In the genomic region with DNA sequence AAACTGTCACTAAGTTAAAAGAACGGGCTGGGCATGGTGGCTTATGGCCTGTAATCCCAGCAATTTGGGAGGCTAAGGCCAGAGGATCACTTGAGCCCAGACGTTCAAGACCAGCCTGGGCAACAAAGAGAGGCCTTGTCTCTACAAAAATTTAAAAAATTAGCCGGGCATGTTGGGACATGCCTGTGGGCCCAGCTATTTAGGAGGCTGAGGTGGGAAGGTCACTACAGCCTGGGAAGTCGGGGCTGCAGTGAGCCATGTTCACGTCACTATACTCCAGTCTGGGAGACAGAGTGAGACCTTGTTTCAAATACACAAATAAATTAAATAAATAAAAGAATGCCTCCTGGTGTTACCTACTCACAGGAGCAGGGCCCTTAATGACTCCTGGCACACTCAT, we compare ENCODE assay signal across 9 cellular contexts.
DNase-seq lines count a peak whose midpoint lies in the region; ATAC-seq and TF ChIP-seq lines count a peak whose summit lies in the region.
"Had no signal": no experiment of that assay in that cellular context is flagged by ENCODE, and none has a peak within 500 bp of the region (broad histone marks: within the 10 kb centered on the region; RNA-seq: fewer than 3 reads in every experiment).

No MANE protein-coding gene starts in this region.

- no peaks in the 10 kb centered on the region for H3K9me2 ChIP-seq in SK-N-SH

- TF ChIP-seq POLR2A in transverse colon (IDR thresholded peaks at IDR 0.05): no peak

- H3K4me3 ChIP-seq in SK-N-SH (ENCODE audit: low read depth in 2 of 2, low read length in 1 of 2) (no peak overlapping the region), coronary artery (no peak overlapping the region), muscle layer of colon (ENCODE audit: low read depth in 1 of 2, low read length in 2 of 2) (no peak overlapping the region), transverse colon (no peak overlapping the region)

- TF ChIP-seq RAD21 in SK-N-SH (IDR thresholded peaks at IDR 0.05; ENCODE audit: low read length): no peak

- no peaks in the 10 kb centered on the region for H3K27me3 ChIP-seq in SK-N-SH (ENCODE audit: insufficient read depth)
- H3K27me3 ChIP-seq in muscle layer of colon (ENCODE audit: control insufficient read depth in 1 of 2, insufficient read depth in 2 of 2, low read length in 2 of 2): no peaks in the 10 kb centered on the region
- no peaks in the 10 kb centered on the region for H3K27me3 ChIP-seq in transverse colon

- TF ChIP-seq CTCF in SK-N-SH (IDR thresholded peaks at IDR 0.05): no peak
- TF ChIP-seq CTCF in coronary artery (IDR thresholded peaks at IDR 0.05): no peak
- no peak for TF ChIP-seq CTCF in transverse colon (IDR thresholded peaks at IDR 0.05)
- TF ChIP-seq CTCF in GM10248 (IDR thresholded peaks at IDR 0.05; ENCODE audit: control extremely low read depth, extremely low read depth, low read depth, missing control alignments): no peak

- no peak for DNase-seq in SK-N-SH
- DNase-seq in coronary artery (ENCODE audit: low spot score): no peak
- no peak for DNase-seq in transverse colon
- no peak for DNase-seq in SHP77 treated with DMSO at 0.1 percent for 48 hours (lab: John Stamatoyannopoulos, UW)
- no peak for DNase-seq in GM10248 (ENCODE audit: extremely low spot score)
- no peak for DNase-seq in SIG-M5 (lab: John Stamatoyannopoulos, UW)
- DNase-seq: stimulated activated CD4-positive, alpha-beta T cell treated with anti-CD3 and anti-CD28 coated beads, Interleukin-2, amount 100 ng/mL, for 48 hours had no signal

- TF ChIP-seq EP300 in SK-N-SH (IDR thresholded peaks at IDR 0.05; ENCODE audit: borderline replicate concordance in 1 of 2, low read depth in 1 of 2, low read length in 1 of 2) (no peak), transverse colon (IDR thresholded peaks at IDR 0.05; ENCODE audit: low read depth) (no peak)

- peak overlapping the region; percentile 77; the same call in 1 of the 2 replicates for H3K4me2 ChIP-seq in SK-N-SH

- H3F3A ChIP-seq in SK-N-SH (replicated peaks; ENCODE audit: insufficient read depth): peaks cover 58% of the 10 kb centered on the region

- H3K27ac ChIP-seq in SK-N-SH (ENCODE audit: low read depth in 2 of 2, low read length in 1 of 2) (peak overlapping the region; percentile 88 to 97), coronary artery (peak overlapping the region; percentile 79 to 91), muscle layer of colon (ENCODE audit: low read depth, low read length) (peak overlapping the region; percentile 90), transverse colon (peak overlapping the region; percentile 81 to 89 (median 82))

- POLR2A ChIA-PET in SK-N-SH (lab: Yijun Ruan, JAX): no interaction called here
- POLR2A ChIA-PET in GM10248 (lab: Yijun Ruan, JAX): no interaction called here

- H3K36me3 ChIP-seq in SK-N-SH (replicated peaks in 1 of 2; ENCODE audit: control insufficient read depth in 1 of 2, insufficient read depth in 2 of 2, low read length in 1 of 2) (peaks cover 0 to 11% of the 10 kb centered on the region in 2 experiments), muscle layer of colon (ENCODE audit: insufficient read depth, low read length) (no peaks in the 10 kb centered on the region), transverse colon (no peaks in the 10 kb centered on the region)

- no peaks in the 10 kb centered on the region for H3K9me3 ChIP-seq in SK-N-SH
- H3K9me3 ChIP-seq in muscle layer of colon (ENCODE audit: low read length): no peaks in the 10 kb centered on the region
- H3K9me3 ChIP-seq in transverse colon: no peaks in the 10 kb centered on the region

- WGBS in SK-N-SH (ENCODE audit: low lambda C conversion rate): 78% methylated on average over 5 of the region's 5 CpGs
- 44 to 59% methylated on average over 3 to 5 of the region's 5 CpGs for WGBS in transverse colon (ENCODE audit: low coverage in 1 of 2), 2 donors

- intact Hi-C loops in transverse colon (cut with DNase I; ENCODE audit: low total_unique reads): loop anchor here (5.0 kb wide), 1 partner anchor 72 kb away; no protein-coding TSS in a partner anchor

- peaks cover 87% of the 10 kb centered on the region for H3K79me2 ChIP-seq in SK-N-SH (ENCODE audit: insufficient read depth)

- ATAC-seq in SK-N-SH treated with all-trans-retinoic acid at 6 μM for 48 hours: no peak

- H3K4me1 ChIP-seq in SK-N-SH (ENCODE audit: control insufficient read depth in 1 of 2, insufficient read depth in 2 of 2, low read depth in 1 of 2, low read length in 1 of 2): peaks cover 13 to 44% of the 10 kb centered on the region in 2 experiments
- H3K4me1 ChIP-seq in muscle layer of colon (ENCODE audit: insufficient read depth, low read length): peaks cover 54% of the 10 kb centered on the region
- peaks cover 18 to 48% (median 36%) of the 10 kb centered on the region in 4 donors for H3K4me1 ChIP-seq in transverse colon

- H2AFZ ChIP-seq in SK-N-SH (ENCODE audit: low read depth): no peak overlapping the region

- no peaks in the 10 kb centered on the region for H4K20me1 ChIP-seq in SK-N-SH (ENCODE audit: insufficient read depth)

- in situ Hi-C loops in transverse colon (cut with MboI; ENCODE audit: low pct_ligation_motif_present in 1 of 4, low pct_unique_long_range_greater_than_20kb in 1 of 4, low sequenced_read_pairs in 3 of 4): no loop called here

- CTCF ChIA-PET in SK-N-SH (lab: Yijun Ruan, JAX): no interaction called here
- CTCF ChIA-PET in GM10248 (lab: Yijun Ruan, JAX): no interaction called here

- H3K9ac ChIP-seq in SK-N-SH: peak overlapping the region; percentile 63; the same call in 1 of the 2 replicates
- no peak overlapping the region for H3K9ac ChIP-seq in muscle layer of colon (ENCODE audit: low read length)

TF ChIP-seq in SK-N-SH, 30 proteins besides CTCF, POLR2A, EP300 and RAD21 (continues in another document):
- no peak for TF ChIP-seq FOXM1 (IDR thresholded peaks at IDR 0.05; ENCODE audit: low read depth)
- TF ChIP-seq ZBTB33 (IDR thresholded peaks at IDR 0.05; ENCODE audit: borderline replicate concordance, low read depth): no peak
- no peak for TF ChIP-seq NFIC (IDR thresholded peaks at IDR 0.05; ENCODE audit: borderline replicate concordance)
- TF ChIP-seq TEAD4 (IDR thresholded peaks at IDR 0.05; ENCODE audit: borderline replicate concordance, insufficient read depth): no peak
- no peak for TF ChIP-seq TCF12 (IDR thresholded peaks at IDR 0.05)
- TF ChIP-seq ELF1 (IDR thresholded peaks at IDR 0.05): no peak
- no peak for TF ChIP-seq CHD2 (IDR thresholded peaks at IDR 0.05; ENCODE audit: low read length, partially characterized antibody)
- no peak for TF ChIP-seq MXI1 (IDR thresholded peaks at IDR 0.05; ENCODE audit: low read depth, low read length)
- TF ChIP-seq JUND (IDR thresholded peaks at IDR 0.05): no peak
- no peak for TF ChIP-seq EZH2phosphoT487 (IDR thresholded peaks at IDR 0.05; ENCODE audit: borderline replicate concordance, low read depth)
- no peak for TF ChIP-seq SIN3A (IDR thresholded peaks at IDR 0.05; ENCODE audit: borderline replicate concordance, low read depth, low read length)
- no peak for TF ChIP-seq NRF1 (IDR thresholded peaks at IDR 0.05; ENCODE audit: low read depth, low read length)
- TF ChIP-seq RFX5 (IDR thresholded peaks at IDR 0.05; ENCODE audit: low read length): no peak

TF ChIP-seq in SK-N-SH treated with all-trans-retinoic acid at 6 μM for 48 hours, 23 proteins besides CTCF, POLR2A, EP300 and RAD21 (continues in another document):
- TF ChIP-seq BACH2 (CRISPR knock-in tag; IDR thresholded peaks at IDR 0.05; ENCODE audit: borderline replicate concordance): no peak
- TF ChIP-seq, protein P1, sequence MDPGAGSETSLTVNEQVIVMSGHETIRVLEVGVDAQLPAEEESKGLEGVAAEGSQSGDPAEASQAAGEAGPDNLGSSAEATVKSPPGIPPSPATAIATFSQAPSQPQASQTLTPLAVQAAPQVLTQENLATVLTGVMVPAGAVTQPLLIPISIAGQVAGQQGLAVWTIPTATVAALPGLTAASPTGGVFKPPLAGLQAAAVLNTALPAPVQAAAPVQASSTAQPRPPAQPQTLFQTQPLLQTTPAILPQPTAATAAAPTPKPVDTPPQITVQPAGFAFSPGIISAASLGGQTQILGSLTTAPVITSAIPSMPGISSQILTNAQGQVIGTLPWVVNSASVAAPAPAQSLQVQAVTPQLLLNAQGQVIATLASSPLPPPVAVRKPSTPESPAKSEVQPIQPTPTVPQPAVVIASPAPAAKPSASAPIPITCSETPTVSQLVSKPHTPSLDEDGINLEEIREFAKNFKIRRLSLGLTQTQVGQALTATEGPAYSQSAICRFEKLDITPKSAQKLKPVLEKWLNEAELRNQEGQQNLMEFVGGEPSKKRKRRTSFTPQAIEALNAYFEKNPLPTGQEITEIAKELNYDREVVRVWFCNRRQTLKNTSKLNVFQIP (CRISPR knock-in tag; IDR thresholded peaks at IDR 0.05; ENCODE audit: borderline replicate concordance, low read depth): no peak
- no peak for TF ChIP-seq ARNTL (CRISPR knock-in tag; IDR thresholded peaks at IDR 0.05; ENCODE audit: borderline replicate concordance, low read depth)
- TF ChIP-seq TSHZ2 (CRISPR knock-in tag; IDR thresholded peaks at IDR 0.05): no peak
- no peak for TF ChIP-seq ZC3H10 (CRISPR knock-in tag; IDR thresholded peaks at IDR 0.05)
- TF ChIP-seq ZNF70 (CRISPR knock-in tag; IDR thresholded peaks at IDR 0.05): no peak
- no peak for TF ChIP-seq ESRRG (CRISPR knock-in tag; IDR thresholded peaks at IDR 0.05)
- no peak for TF ChIP-seq ZNF8 (CRISPR knock-in tag; IDR thresholded peaks at IDR 0.05)
- no peak for TF ChIP-seq ISL1 (CRISPR knock-in tag; IDR thresholded peaks at IDR 0.05)
- no peak for TF ChIP-seq CSDC2 (CRISPR knock-in tag; IDR thresholded peaks at IDR 0.05)
